24 cellular contexts compared by ENCODE assay signal in genomic region chr3:17219593-17219992, GRCh38.
"Had no signal": no experiment of that assay in that cellular context is flagged by ENCODE, and none has a peak within 500 bp of the region (broad histone marks: within the 10 kb centered on the region; RNA-seq: fewer than 3 reads in every experiment).

No MANE protein-coding gene starts in this region.

- H3K4me1 ChIP-seq: colonic mucosa, esophagus muscularis mucosa, esophagus squamous epithelium, foreskin keratinocyte, gastrocnemius medialis, gastroesophageal sphincter, heart left ventricle, heart right ventricle had no signal

- H3K4me3 ChIP-seq: colonic mucosa, coronary artery, dorsolateral prefrontal cortex, esophagus muscularis mucosa, esophagus squamous epithelium, gastrocnemius medialis, gastroesophageal sphincter, heart left ventricle, heart right ventricle had no signal

- H3K27me3 Mint-ChIP-seq: dendritic cell treated with granulocyte-macrophage colony-stimulating factor and Interleukin-4, amounts not matched to agents 40 ng/mL and 50 ng/mL, for 4 days; effector memory CD8-positive, alpha-beta T cell had no signal

- H3K4me3 Mint-ChIP-seq: dendritic cell treated with granulocyte-macrophage colony-stimulating factor and Interleukin-4, amounts not matched to agents 40 ng/mL and 50 ng/mL, for 4 days; effector memory CD8-positive, alpha-beta T cell; endodermal cell had no signal

- H3K9me3 Mint-ChIP-seq: effector memory CD8-positive, alpha-beta T cell had no signal

- H3K27ac ChIP-seq: colonic mucosa, coronary artery, dorsolateral prefrontal cortex, epithelial cell of prostate, esophagus muscularis mucosa, esophagus squamous epithelium, foreskin keratinocyte, gastrocnemius medialis, gastroesophageal sphincter, heart left ventricle, heart right ventricle had no signal

- H3K9me3 ChIP-seq: colonic mucosa, esophagus squamous epithelium, gastrocnemius medialis had no signal

- H3K36me3 ChIP-seq: colonic mucosa, esophagus muscularis mucosa, gastrocnemius medialis, gastroesophageal sphincter, heart left ventricle had no signal

- H3K27ac Mint-ChIP-seq: dendritic cell treated with granulocyte-macrophage colony-stimulating factor and Interleukin-4, amounts not matched to agents 40 ng/mL and 50 ng/mL, for 4 days; effector memory CD8-positive, alpha-beta T cell; endodermal cell had no signal

- H3K27me3 ChIP-seq: colonic mucosa, dorsolateral prefrontal cortex, esophagus muscularis mucosa, esophagus squamous epithelium, foreskin keratinocyte, gastrocnemius medialis, gastroesophageal sphincter, heart left ventricle, heart right ventricle had no signal

- DNase-seq: colonic mucosa; cortex of kidney; dermis blood vessel endothelial cell; dorsolateral prefrontal cortex; effector CD4-positive, alpha-beta T cell; effector CD8-positive, alpha-beta T cell; effector memory CD4-positive, alpha-beta T cell; effector memory CD8-positive, alpha-beta T cell; endodermal cell; erythroblast; esophagus squamous epithelium; foreskin fibroblast; foreskin keratinocyte; foreskin melanocyte; gastrocnemius medialis; glutamatergic neuron; head of caudate nucleus; heart left ventricle; heart right ventricle had no signal

- H3K4me1 Mint-ChIP-seq: endodermal cell had no signal
